1 cellular context compared by ENCODE assay signal in the genomic region with DNA sequence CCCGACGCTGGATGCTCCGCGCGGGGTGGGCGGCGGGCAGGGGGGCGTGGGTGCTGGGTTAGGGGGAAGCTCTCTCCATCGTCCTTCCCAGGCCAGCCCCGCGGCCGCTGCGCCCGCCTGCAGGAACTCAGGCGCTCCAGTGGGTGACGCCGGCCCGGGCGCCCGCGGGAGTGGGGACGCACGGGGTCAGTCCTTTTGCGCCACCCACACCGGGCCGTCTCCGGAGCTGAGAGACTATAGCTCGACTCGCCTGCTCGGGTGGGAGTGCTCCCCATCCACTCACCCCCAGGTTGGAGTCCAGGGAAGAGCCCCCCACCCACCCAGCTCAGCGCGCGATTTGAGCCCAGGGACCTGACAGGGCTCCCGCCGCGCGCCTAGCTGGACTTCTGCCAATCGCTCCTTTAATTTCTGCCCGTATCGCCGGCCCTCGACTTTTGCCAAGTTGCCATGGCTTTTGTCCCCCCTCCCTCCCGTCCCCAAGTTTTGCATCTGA.
TF ChIP-seq lines count a peak whose summit lies in the region.

No MANE protein-coding gene starts in this region.

TF ChIP-seq in HEK293, 187 proteins besides CTCF, POLR2A, EP300 and RAD21 (continued from another document and continues in another):
- TF ChIP-seq ZNF148 (tag by site-specific recombination; IDR thresholded peaks at IDR 0.05; ENCODE audit: borderline replicate concordance) (no peak), ZNF514 (tag by site-specific recombination; IDR thresholded peaks at IDR 0.05) (no peak), ZNF433 (tag by site-specific recombination; IDR thresholded peaks at IDR 0.05; ENCODE audit: low read depth) (no peak), ZNF302 (tag by site-specific recombination; IDR thresholded peaks at IDR 0.05; ENCODE audit: low read depth) (no peak), ZNF600 (tag by site-specific recombination; IDR thresholded peaks at IDR 0.05) (no peak), ZBTB48 (tag by site-specific recombination; IDR thresholded peaks at IDR 0.05) (peak; percentile 63; the same call in 1 of the 2 replicates), ZNF768 (tag by site-specific recombination; IDR thresholded peaks at IDR 0.05) (no peak), ZNF510 (tag by site-specific recombination; IDR thresholded peaks at IDR 0.05; ENCODE audit: insufficient replicate concordance) (no peak), ZNF530 (tag by site-specific recombination; IDR thresholded peaks at IDR 0.05; ENCODE audit: low read depth) (no peak), ZNF777 (tag by site-specific recombination; IDR thresholded peaks at IDR 0.05; ENCODE audit: borderline replicate concordance) (no peak), KLF7 (tag by site-specific recombination; IDR thresholded peaks at IDR 0.05; ENCODE audit: borderline replicate concordance) (no peak), YY2 (tag by site-specific recombination; IDR thresholded peaks at IDR 0.05) (no peak), ZNF394 (tag by site-specific recombination; IDR thresholded peaks at IDR 0.05; ENCODE audit: borderline replicate concordance) (no peak), ZNF792 (tag by site-specific recombination; IDR thresholded peaks at IDR 0.05) (no peak), ZNF626 (tag by site-specific recombination; IDR thresholded peaks at IDR 0.05) (no peak), SP2 (tag by site-specific recombination; IDR thresholded peaks at IDR 0.05) (no peak; the same call in 1 of the 2 replicates), ZSCAN23 (tag by site-specific recombination; IDR thresholded peaks at IDR 0.05) (no peak), ZNF785 (tag by site-specific recombination; IDR thresholded peaks at IDR 0.05) (no peak), ZNF2 (tag by site-specific recombination; IDR thresholded peaks at IDR 0.05) (no peak), REPIN1 (tag by site-specific recombination; IDR thresholded peaks at IDR 0.05; ENCODE audit: low read depth) (no peak), ZIC2 (tag by site-specific recombination; IDR thresholded peaks at IDR 0.05) (peak; percentile 49), HOXD13 (CRISPR knock-in tag; IDR thresholded peaks at IDR 0.05; ENCODE audit: borderline replicate concordance) (no peak), TRIM28 (IDR thresholded peaks at IDR 0.05; ENCODE audit: borderline replicate concordance, low read length) (no peak), ZNF518A (tag by site-specific recombination; conservative IDR thresholded peaks at IDR 0.05; ENCODE audit: low read depth) (no peak), ZNF654 (tag by site-specific recombination; IDR thresholded peaks at IDR 0.05; ENCODE audit: low read depth) (no peak), ZNF248 (tag by site-specific recombination; IDR thresholded peaks at IDR 0.05) (no peak), ZBTB11 (tag by site-specific recombination; conservative IDR thresholded peaks at IDR 0.05; ENCODE audit: low read depth) (0 out of 2 replicates have a peak, but pooled peaks have one; percentile 29), ZNF112 (tag by site-specific recombination; IDR thresholded peaks at IDR 0.05) (no peak), ZNF221 (tag by site-specific recombination; IDR thresholded peaks at IDR 0.05; ENCODE audit: borderline replicate concordance) (no peak), SP7 (tag by site-specific recombination; IDR thresholded peaks at IDR 0.05) (no peak), ZNF548 (tag by site-specific recombination; IDR thresholded peaks at IDR 0.05) (no peak), BCL11B (tag by site-specific recombination; IDR thresholded peaks at IDR 0.05; ENCODE audit: low read depth) (no peak), ZFP3 (tag by site-specific recombination; IDR thresholded peaks at IDR 0.05; ENCODE audit: low read depth) (no peak), SCRT1 (tag by site-specific recombination; IDR thresholded peaks at IDR 0.05; ENCODE audit: borderline replicate concordance) (no peak), SP3 (tag by site-specific recombination; IDR thresholded peaks at IDR 0.05) (no peak), ZNF391 (tag by site-specific recombination; IDR thresholded peaks at IDR 0.05; ENCODE audit: borderline replicate concordance, low read depth) (no peak), ZBTB20 (tag by site-specific recombination; IDR thresholded peaks at IDR 0.05) (no peak), GLIS1 (tag by site-specific recombination; IDR thresholded peaks at IDR 0.05) (peak; percentile 70), ZNF692 (tag by site-specific recombination; IDR thresholded peaks at IDR 0.05) (peak; percentile 77)
- TF ChIP-seq, protein P1, sequence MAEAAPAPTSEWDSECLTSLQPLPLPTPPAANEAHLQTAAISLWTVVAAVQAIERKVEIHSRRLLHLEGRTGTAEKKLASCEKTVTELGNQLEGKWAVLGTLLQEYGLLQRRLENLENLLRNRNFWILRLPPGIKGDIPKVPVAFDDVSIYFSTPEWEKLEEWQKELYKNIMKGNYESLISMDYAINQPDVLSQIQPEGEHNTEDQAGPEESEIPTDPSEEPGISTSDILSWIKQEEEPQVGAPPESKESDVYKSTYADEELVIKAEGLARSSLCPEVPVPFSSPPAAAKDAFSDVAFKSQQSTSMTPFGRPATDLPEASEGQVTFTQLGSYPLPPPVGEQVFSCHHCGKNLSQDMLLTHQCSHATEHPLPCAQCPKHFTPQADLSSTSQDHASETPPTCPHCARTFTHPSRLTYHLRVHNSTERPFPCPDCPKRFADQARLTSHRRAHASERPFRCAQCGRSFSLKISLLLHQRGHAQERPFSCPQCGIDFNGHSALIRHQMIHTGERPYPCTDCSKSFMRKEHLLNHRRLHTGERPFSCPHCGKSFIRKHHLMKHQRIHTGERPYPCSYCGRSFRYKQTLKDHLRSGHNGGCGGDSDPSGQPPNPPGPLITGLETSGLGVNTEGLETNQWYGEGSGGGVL (tag by site-specific recombination; IDR thresholded peaks at IDR 0.05) = peak; percentile 60; the same call in 1 of the 2 replicates
- TF ChIP-seq, protein P2, sequence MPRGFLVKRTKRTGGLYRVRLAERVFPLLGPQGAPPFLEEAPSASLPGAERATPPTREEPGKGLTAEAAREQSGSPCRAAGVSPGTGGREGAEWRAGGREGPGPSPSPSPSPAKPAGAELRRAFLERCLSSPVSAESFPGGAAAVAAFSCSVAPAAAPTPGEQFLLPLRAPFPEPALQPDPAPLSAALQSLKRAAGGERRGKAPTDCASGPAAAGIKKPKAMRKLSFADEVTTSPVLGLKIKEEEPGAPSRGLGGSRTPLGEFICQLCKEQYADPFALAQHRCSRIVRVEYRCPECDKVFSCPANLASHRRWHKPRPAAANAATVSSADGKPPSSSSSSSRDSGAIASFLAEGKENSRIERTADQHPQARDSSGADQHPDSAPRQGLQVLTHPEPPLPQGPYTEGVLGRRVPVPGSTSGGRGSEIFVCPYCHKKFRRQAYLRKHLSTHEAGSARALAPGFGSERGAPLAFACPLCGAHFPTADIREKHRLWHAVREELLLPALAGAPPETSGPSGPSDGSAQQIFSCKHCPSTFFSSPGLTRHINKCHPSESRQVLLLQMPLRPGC (tag by site-specific recombination; IDR thresholded peaks at IDR 0.05) = no peak
- TF ChIP-seq, protein P3, sequence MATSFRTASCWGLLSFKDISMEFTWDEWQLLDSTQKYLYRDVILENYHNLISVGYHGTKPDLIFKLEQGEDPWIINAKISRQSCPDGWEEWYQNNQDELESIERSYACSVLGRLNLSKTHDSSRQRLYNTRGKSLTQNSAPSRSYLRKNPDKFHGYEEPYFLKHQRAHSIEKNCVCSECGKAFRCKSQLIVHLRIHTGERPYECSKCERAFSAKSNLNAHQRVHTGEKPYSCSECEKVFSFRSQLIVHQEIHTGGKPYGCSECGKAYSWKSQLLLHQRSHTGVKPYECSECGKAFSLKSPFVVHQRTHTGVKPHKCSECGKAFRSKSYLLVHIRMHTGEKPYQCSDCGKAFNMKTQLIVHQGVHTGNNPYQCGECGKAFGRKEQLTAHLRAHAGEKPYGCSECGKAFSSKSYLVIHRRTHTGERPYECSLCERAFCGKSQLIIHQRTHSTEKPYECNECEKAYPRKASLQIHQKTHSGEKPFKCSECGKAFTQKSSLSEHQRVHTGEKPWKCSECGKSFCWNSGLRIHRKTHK (tag by site-specific recombination; IDR thresholded peaks at IDR 0.05) = no peak
